12 cellular contexts compared by ENCODE assay signal in genomic region chr21:46409641-46410406, GRCh38.
"Had no signal": no experiment of that assay in that cellular context is flagged by ENCODE, and none has a peak within 500 bp of the region (broad histone marks: within the 10 kb centered on the region; RNA-seq: fewer than 3 reads in every experiment).

No MANE protein-coding gene starts in this region.

- ATAC-seq: heart right ventricle had no signal

- H3K36me3 ChIP-seq: breast epithelium, ovary had no signal

- H3K9me3 Mint-ChIP-seq: activated naive CD8-positive, alpha-beta T cell treated with anti-CD3 and anti-CD28 coated beads, Interleukin-2, amount 10 ng/mL, durations not matched to agents 7 days and 5 days had no signal

- H3K27me3 ChIP-seq: breast epithelium, heart right ventricle, ovary, tibial artery had no signal

- DNase-seq: activated CD4-positive, alpha-beta T cell treated with anti-CD3 and anti-CD28 coated beads for 1 hour; activated CD4-positive, alpha-beta T cell treated with anti-CD3 and anti-CD28 coated beads, Interleukin-2, amount 50 U/mL, for 48 hours; activated gamma-delta T cell; activated naive CD8-positive, alpha-beta T cell treated with anti-CD3 and anti-CD28 coated beads, Interleukin-2, amount 10 ng/mL, durations not matched to agents 7 days and 5 days; activated T-cell treated with anti-CD3 and anti-CD28 coated beads, Interleukin-2, amount 50 U/mL, for 48 hours; heart right ventricle; mesenchymal stem cell; ovary; small intestine; T-helper 9 cell; tibial artery had no signal

- H3K27ac ChIP-seq: breast epithelium, heart right ventricle, ovary, tibial artery had no signal

- H3K4me3 Mint-ChIP-seq: activated naive CD8-positive, alpha-beta T cell treated with anti-CD3 and anti-CD28 coated beads, Interleukin-2, amount 10 ng/mL, durations not matched to agents 7 days and 5 days had no signal

- H3K4me1 ChIP-seq: breast epithelium, heart right ventricle, tibial artery had no signal

- H3K27ac Mint-ChIP-seq: activated naive CD8-positive, alpha-beta T cell treated with anti-CD3 and anti-CD28 coated beads, Interleukin-2, amount 10 ng/mL, durations not matched to agents 7 days and 5 days had no signal

- H3K9me3 ChIP-seq: breast epithelium, heart right ventricle, ovary, tibial artery had no signal

- H3K4me3 ChIP-seq: breast epithelium, heart right ventricle, ovary, tibial artery had no signal

- H3K27me3 Mint-ChIP-seq: activated naive CD8-positive, alpha-beta T cell treated with anti-CD3 and anti-CD28 coated beads, Interleukin-2, amount 10 ng/mL, durations not matched to agents 7 days and 5 days had no signal
